ENCODE assay signal across 15 cellular contexts in genomic region chr9:35636877-35637246, GRCh38. TPM values are rescaled to one million over a fixed set of nuclear protein-coding genes. Genes with fewer than 3 reads are reported as not detected.
A peak's percentile ranks its signal among the peaks of the same experiment; 100 is the strongest.
DNase-seq lines count a peak whose midpoint lies in the region; ATAC-seq, FAIRE-seq and TF ChIP-seq lines count a peak whose summit lies in the region.
"Not testable (repeated sequence)": the region's sequence is repeated elsewhere in the genome, so short reads cannot be mapped to it uniquely, and the experiment has no call there.
"Had no signal": no experiment of that assay in that cellular context is flagged by ENCODE, and none has a peak within 500 bp of the region (broad histone marks: within the 10 kb centered on the region; RNA-seq: fewer than 3 reads in every experiment).

No MANE protein-coding gene starts in this region.

- H3K4me3 ChIP-seq in BLaER1 treated with 17β-estradiol and CSF1 and Interleukin-3, amounts not matched to agents 10 nM and 100 nM: 0 out of 20 replicates have a peak overlapping the region, but pooled peaks of 2 of the 10 experiments have one; percentile 11 to 14

- not testable (repeated sequence) for DNase-seq in GM12891 (ENCODE audit: insufficient read length, low spot score); T-helper 17 cell; activated T-helper 1 cell treated with anti-CD3 and anti-CD28 coated beads, Interleukin-12 subunit alpha, Interleukin-12 subunit beta, Interleukin-2, Interleukin-4 antibody, amounts not matched to agents 30 ng/mL and 10 ng/mL and 1 ng/mL, durations not matched to agents 14 hours and 24 hours and 36 hours (ENCODE audit: low spot score); central memory CD8-positive, alpha-beta T cell (ENCODE audit: low spot score in 2 of 2); naive B cell; stimulated activated effector memory CD8-positive, alpha-beta T cell treated with anti-CD3 and anti-CD28 coated beads, Interleukin-12 subunit alpha, Interleukin-12 subunit beta, amount 100 ng/mL, for 72 hours (ENCODE audit: low spot score in 2 of 2)

- not testable (repeated sequence) for H4K20me1 ChIP-seq in BLaER1 treated with 17β-estradiol and CSF1 and Interleukin-3, amounts not matched to agents 10 nM and 100 nM

- not testable (repeated sequence) for ATAC-seq in T-helper 17 cell; central memory CD8-positive, alpha-beta T cell (replicated peaks; ENCODE audit: extremely low read depth, poor library complexity, severe bottlenecking); naive B cell (ENCODE audit: low read depth in 2 of 2); stimulated activated effector memory CD8-positive, alpha-beta T cell treated with anti-CD3 and anti-CD28 coated beads, Interleukin-12 subunit alpha, Interleukin-12 subunit beta, amount 100 ng/mL, for 72 hours

- H3K36me3 Mint-ChIP-seq in T-helper 17 cell (ENCODE audit: low read depth); central memory CD8-positive, alpha-beta T cell (ENCODE audit: insufficient read depth); naive B cell; stimulated activated effector memory CD8-positive, alpha-beta T cell treated with anti-CD3 and anti-CD28 coated beads, Interleukin-12 subunit alpha, Interleukin-12 subunit beta, amount 100 ng/mL, for 72 hours: not testable (repeated sequence)
- peaks cover 22% of the 10 kb centered on the region for H3K36me3 Mint-ChIP-seq in activated T-helper 1 cell treated with anti-CD3 and anti-CD28 coated beads, Interleukin-12 subunit alpha, Interleukin-12 subunit beta, Interleukin-2, Interleukin-4 antibody, amounts not matched to agents 30 ng/mL and 10 ng/mL and 1 ng/mL, durations not matched to agents 14 hours and 24 hours and 36 hours (ENCODE audit: low read depth)

- not testable (repeated sequence) for TF ChIP-seq POLR2A in GM12891 (IDR thresholded peaks at IDR 0.05; ENCODE audit: low read depth, low read length)

- H3K4me1 Mint-ChIP-seq in T-helper 17 cell (peaks cover 32% of the 10 kb centered on the region), naive B cell (peaks cover 69 to 88% (median 84%) of the 10 kb centered on the region in 3 donors)
- peaks cover 66% of the 10 kb centered on the region for H3K4me1 Mint-ChIP-seq in activated T-helper 1 cell treated with anti-CD3 and anti-CD28 coated beads, Interleukin-12 subunit alpha, Interleukin-12 subunit beta, Interleukin-2, Interleukin-4 antibody, amounts not matched to agents 30 ng/mL and 10 ng/mL and 1 ng/mL, durations not matched to agents 14 hours and 24 hours and 36 hours (ENCODE audit: low read depth)
- H3K4me1 Mint-ChIP-seq in central memory CD8-positive, alpha-beta T cell: peaks cover 55% of the 10 kb centered on the region
- peaks cover 68% of the 10 kb centered on the region for H3K4me1 Mint-ChIP-seq in stimulated activated effector memory CD8-positive, alpha-beta T cell treated with anti-CD3 and anti-CD28 coated beads, Interleukin-12 subunit alpha, Interleukin-12 subunit beta, amount 100 ng/mL, for 72 hours

- not testable (repeated sequence) for H3K27me3 Mint-ChIP-seq in T-helper 17 cell; activated T-helper 1 cell treated with anti-CD3 and anti-CD28 coated beads, Interleukin-12 subunit alpha, Interleukin-12 subunit beta, Interleukin-2, Interleukin-4 antibody, amounts not matched to agents 30 ng/mL and 10 ng/mL and 1 ng/mL, durations not matched to agents 14 hours and 24 hours and 36 hours (ENCODE audit: insufficient read depth); central memory CD8-positive, alpha-beta T cell; naive B cell

- FAIRE-seq in GM12891 (lab: Jason Lieb, UNC): peak; percentile 28

- H3K27ac ChIP-seq in BLaER1 treated with 17β-estradiol and CSF1 and Interleukin-3, amounts not matched to agents 10 nM and 100 nM: peak overlapping the region; percentile 74 to 93 (median 84)

- intact Hi-C loops in activated T-helper 1 cell treated with anti-CD3 and anti-CD28 coated beads, Interleukin-12 subunit alpha, Interleukin-12 subunit beta, Interleukin-2, Interleukin-4 antibody, amounts not matched to agents 30 ng/mL and 10 ng/mL and 1 ng/mL, durations not matched to agents 14 hours and 24 hours and 36 hours (cut with micrococcal nuclease): loop anchor here (1.0 kb wide), 1 partner anchor 18 kb away; no protein-coding TSS in a partner anchor

- H3K36me3 ChIP-seq in BLaER1 treated with 17β-estradiol and CSF1 and Interleukin-3, amounts not matched to agents 10 nM and 100 nM: not testable (repeated sequence)

- H3K27ac Mint-ChIP-seq in T-helper 17 cell (peak overlapping the region; percentile 51), naive B cell (peak overlapping the region; percentile 90 to 99 (median 95))
- peak overlapping the region; percentile 18 for H3K27ac Mint-ChIP-seq in activated T-helper 1 cell treated with anti-CD3 and anti-CD28 coated beads, Interleukin-12 subunit alpha, Interleukin-12 subunit beta, Interleukin-2, Interleukin-4 antibody, amounts not matched to agents 30 ng/mL and 10 ng/mL and 1 ng/mL, durations not matched to agents 14 hours and 24 hours and 36 hours
- peak overlapping the region; percentile 76 for H3K27ac Mint-ChIP-seq in central memory CD8-positive, alpha-beta T cell (ENCODE audit: low read depth)
- H3K27ac Mint-ChIP-seq in stimulated activated effector memory CD8-positive, alpha-beta T cell treated with anti-CD3 and anti-CD28 coated beads, Interleukin-12 subunit alpha, Interleukin-12 subunit beta, amount 100 ng/mL, for 72 hours: peak overlapping the region; percentile 89

- not testable (repeated sequence) for H3K27me3 ChIP-seq in BLaER1 treated with 17β-estradiol and CSF1 and Interleukin-3, amounts not matched to agents 10 nM and 100 nM

- H3K4me3 Mint-ChIP-seq in T-helper 17 cell; activated T-helper 1 cell treated with anti-CD3 and anti-CD28 coated beads, Interleukin-12 subunit alpha, Interleukin-12 subunit beta, Interleukin-2, Interleukin-4 antibody, amounts not matched to agents 30 ng/mL and 10 ng/mL and 1 ng/mL, durations not matched to agents 14 hours and 24 hours and 36 hours: not testable (repeated sequence)
- peak overlapping the region; percentile 65 for H3K4me3 Mint-ChIP-seq in central memory CD8-positive, alpha-beta T cell
- peak overlapping the region; percentile 54 to 90 (median 76) for H3K4me3 Mint-ChIP-seq in naive B cell
- H3K4me3 Mint-ChIP-seq in stimulated activated effector memory CD8-positive, alpha-beta T cell treated with anti-CD3 and anti-CD28 coated beads, Interleukin-12 subunit alpha, Interleukin-12 subunit beta, amount 100 ng/mL, for 72 hours: peak overlapping the region; percentile 58

- peaks cover 0 to 22% (median 13%) of the 10 kb centered on the region in 11 experiments; a peak in 16 of 22 replicates for H3K9me3 ChIP-seq in BLaER1 treated with 17β-estradiol and CSF1 and Interleukin-3, amounts not matched to agents 10 nM and 100 nM (replicated peaks in 1 of 11)
- not testable (repeated sequence) for H3K9me3 ChIP-seq in T-helper 17 cell (ENCODE audit: control insufficient read depth, low read length, poor library complexity, severe bottlenecking)

- H3K9ac ChIP-seq in BLaER1 treated with 17β-estradiol and CSF1 and Interleukin-3, amounts not matched to agents 10 nM and 100 nM: peak overlapping the region; percentile 41 to 82 (median 70)

- H3K9me3 Mint-ChIP-seq in activated T-helper 1 cell treated with anti-CD3 and anti-CD28 coated beads, Interleukin-12 subunit alpha, Interleukin-12 subunit beta, Interleukin-2, Interleukin-4 antibody, amounts not matched to agents 30 ng/mL and 10 ng/mL and 1 ng/mL, durations not matched to agents 14 hours and 24 hours and 36 hours; central memory CD8-positive, alpha-beta T cell; naive B cell; stimulated activated effector memory CD8-positive, alpha-beta T cell treated with anti-CD3 and anti-CD28 coated beads, Interleukin-12 subunit alpha, Interleukin-12 subunit beta, amount 100 ng/mL, for 72 hours: not testable (repeated sequence)

- peak overlapping the region; percentile 66 to 96 (median 84) for H3K4me2 ChIP-seq in BLaER1 treated with 17β-estradiol and CSF1 and Interleukin-3, amounts not matched to agents 10 nM and 100 nM

- H3K4me1 ChIP-seq in BLaER1 treated with 17β-estradiol and CSF1 and Interleukin-3, amounts not matched to agents 10 nM and 100 nM: peaks cover 77 to 92% (median 86%) of the 10 kb centered on the region in 10 experiments

RNA-seq across cellular contexts. Expression of gene SIT1, which starts 13.9 kb away (rescaled TPM):
- polyA plus RNA-seq in GM12891 (2012; ENCODE audit: low read depth, missing spikeins): 122 TPM
- 10 to 100 TPM; 33.9 to 48.9 TPM for total RNA-seq in T-helper 17 cell
- total RNA-seq in activated T-helper 1 cell treated with anti-CD3 and anti-CD28 coated beads, Interleukin-12 subunit alpha, Interleukin-12 subunit beta, Interleukin-2, Interleukin-4 antibody, amounts not matched to agents 30 ng/mL and 10 ng/mL and 1 ng/mL, durations not matched to agents 14 hours and 24 hours and 36 hours: 86.6 and 90.5 TPM in 2 replicates
- 100 to 1,000 TPM in 1 of 6 donors, 10 to 100 TPM in 5; 56.8 to 107 (median 73.5) TPM for polyA plus RNA-seq in naive B cell (ENCODE audit: low read depth in 6 of 6)
- total RNA-seq: A172, Calu3, Daoy, GM23248, HFFc6, SJCRH30 had no signal
- polyA plus RNA-seq: AG04450, GM23248 had no signal

RNA-seq across cellular contexts. Expression of gene CD72, which starts 18.6 kb away (rescaled TPM):
- 19.0 TPM for polyA plus RNA-seq in GM12891 (2012; ENCODE audit: low read depth, missing spikeins)
- 1 to 10 TPM; 3.5 to 8.1 TPM for total RNA-seq in T-helper 17 cell
- 8.3 and 9.6 TPM in 2 replicates for total RNA-seq in activated T-helper 1 cell treated with anti-CD3 and anti-CD28 coated beads, Interleukin-12 subunit alpha, Interleukin-12 subunit beta, Interleukin-2, Interleukin-4 antibody, amounts not matched to agents 30 ng/mL and 10 ng/mL and 1 ng/mL, durations not matched to agents 14 hours and 24 hours and 36 hours
- 100 to 1,000 TPM; 293 to 418 (median 315) TPM for polyA plus RNA-seq in naive B cell (ENCODE audit: low read depth in 6 of 6)
- total RNA-seq: SJCRH30 had no signal

RNA-seq across cellular contexts. Expression of gene RMRP, which starts 21.0 kb away (rescaled TPM):
- 9.2 TPM for polyA plus RNA-seq in GM12891 (2012; ENCODE audit: low read depth, missing spikeins)
- total RNA-seq in T-helper 17 cell: over 10,000 TPM in 1 of 2 donors, 1,000 to 10,000 TPM in 1; 7,466 to 10,512 TPM
- 5,317 and 5,787 TPM in 2 replicates for total RNA-seq in activated T-helper 1 cell treated with anti-CD3 and anti-CD28 coated beads, Interleukin-12 subunit alpha, Interleukin-12 subunit beta, Interleukin-2, Interleukin-4 antibody, amounts not matched to agents 30 ng/mL and 10 ng/mL and 1 ng/mL, durations not matched to agents 14 hours and 24 hours and 36 hours
- polyA plus RNA-seq in naive B cell (ENCODE audit: low read depth in 6 of 6): 10 to 100 TPM in 4 of 6 donors, not detected in 2; 41.0 to 72.3 (median 56.5) TPM
- polyA plus RNA-seq: CD4-positive, CD25-positive, alpha-beta regulatory T cell; GM23248 had no signal

RNA-seq across cellular contexts. Expression of gene CCDC107, which starts 21.2 kb away (rescaled TPM):
- polyA plus RNA-seq in GM12891 (2012; ENCODE audit: low read depth, missing spikeins): 14.3 TPM
- 10 to 100 TPM; 27.7 to 35.2 TPM for total RNA-seq in T-helper 17 cell
- total RNA-seq in activated T-helper 1 cell treated with anti-CD3 and anti-CD28 coated beads, Interleukin-12 subunit alpha, Interleukin-12 subunit beta, Interleukin-2, Interleukin-4 antibody, amounts not matched to agents 30 ng/mL and 10 ng/mL and 1 ng/mL, durations not matched to agents 14 hours and 24 hours and 36 hours: 20.6 and 24.0 TPM in 2 replicates
- polyA plus RNA-seq in naive B cell (ENCODE audit: low read depth in 6 of 6): 10 to 100 TPM; 42.7 to 60.2 (median 51.5) TPM

RNA-seq across cellular contexts. Expression of gene ARHGEF39, which starts 28.1 kb away (rescaled TPM):
- 7.9 TPM for polyA plus RNA-seq in GM12891 (2012; ENCODE audit: low read depth, missing spikeins)
- 1 to 10 TPM; 1.6 to 3.1 TPM for total RNA-seq in T-helper 17 cell
- 7.9 and 8.8 TPM in 2 replicates for total RNA-seq in activated T-helper 1 cell treated with anti-CD3 and anti-CD28 coated beads, Interleukin-12 subunit alpha, Interleukin-12 subunit beta, Interleukin-2, Interleukin-4 antibody, amounts not matched to agents 30 ng/mL and 10 ng/mL and 1 ng/mL, durations not matched to agents 14 hours and 24 hours and 36 hours
- 1 to 10 TPM in 5 of 6 donors, under 1 TPM in 1; 0.90 to 4.0 (median 2.4) TPM for polyA plus RNA-seq in naive B cell (ENCODE audit: low read depth in 6 of 6)

Comparison
In these comparisons a context has a peak if more than half of its experiments do, and no peak if none do; other contexts are left out.
1. H3K27ac Mint-ChIP-seq: peak in every context shown above with its lines; median percentile 95 in naive B cell; 89 in stimulated activated effector memory CD8-positive, alpha-beta T cell treated with anti-CD3 and anti-CD28 coated beads, Interleukin-12 subunit alpha, Interleukin-12 subunit beta, amount 100 ng/mL, for 72 hours; 76 in central memory CD8-positive, alpha-beta T cell; 51 in T-helper 17 cell; 18 in activated T-helper 1 cell treated with anti-CD3 and anti-CD28 coated beads, Interleukin-12 subunit alpha, Interleukin-12 subunit beta, Interleukin-2, Interleukin-4 antibody, amounts not matched to agents 30 ng/mL and 10 ng/mL and 1 ng/mL, durations not matched to agents 14 hours and 24 hours and 36 hours.